In the genomic region with DNA sequence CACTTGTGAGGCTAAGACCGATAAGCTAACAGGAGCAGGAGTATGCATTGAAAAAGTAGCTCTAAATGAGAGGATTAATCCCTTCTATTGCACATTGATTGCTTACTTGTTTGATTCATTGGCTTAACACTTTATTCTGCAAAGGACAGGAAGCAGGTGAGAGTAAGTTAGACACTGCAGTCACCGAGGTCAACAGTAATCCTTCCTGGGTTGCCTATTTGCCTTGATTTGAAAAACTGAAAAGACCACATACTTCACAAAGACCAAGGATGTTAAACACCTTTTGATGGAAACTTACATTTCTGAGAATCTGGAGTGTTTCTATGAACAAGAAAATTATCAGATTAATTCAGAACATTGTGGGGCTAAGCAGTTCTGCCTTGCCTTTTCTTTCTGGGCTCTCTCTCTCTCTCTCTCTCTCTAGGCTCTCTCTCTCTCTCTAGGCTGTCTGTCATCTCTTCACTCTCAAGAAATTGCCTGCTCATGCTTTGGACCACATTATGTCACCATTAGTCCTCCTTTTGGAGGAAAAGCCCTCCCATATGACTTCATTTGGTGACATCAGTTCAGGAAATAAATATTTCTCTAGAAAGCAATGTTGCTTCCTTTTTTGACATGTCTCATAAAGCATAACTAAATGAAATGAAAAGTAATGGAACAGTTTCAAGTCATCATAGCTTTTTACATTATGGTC, we compare ENCODE assay signal across 19 cellular contexts.
A peak's percentile ranks its signal among the peaks of the same experiment; 100 is the strongest.
DNase-seq lines count a peak whose midpoint lies in the region; ATAC-seq lines count a peak whose summit lies in the region.
"Had no signal": no experiment of that assay in that cellular context is flagged by ENCODE, and none has a peak within 500 bp of the region (broad histone marks: within the 10 kb centered on the region; RNA-seq: fewer than 3 reads in every experiment).

No MANE protein-coding gene starts in this region.

- POLR2A ChIA-PET in activated naive CD8-positive, alpha-beta T cell treated with anti-CD3 and anti-CD28 coated beads, Interleukin-2, amount 10 ng/mL, durations not matched to agents 7 days and 5 days (lab: Charles Lee) = interaction anchor here (0.6 to 1.8 kb wide), 2 partner anchors 120 to 330 kb away, joined by 3 to 4 read pairs; no protein-coding TSS in a partner anchor

- peaks cover 9% of the 10 kb centered on the region for H3K9me3 Mint-ChIP-seq in activated naive CD8-positive, alpha-beta T cell treated with anti-CD3 and anti-CD28 coated beads, Interleukin-2, amount 10 ng/mL, durations not matched to agents 7 days and 5 days
- H3K9me3 Mint-ChIP-seq: GM23338 had no signal

- H3K27me3 Mint-ChIP-seq in activated naive CD8-positive, alpha-beta T cell treated with anti-CD3 and anti-CD28 coated beads, Interleukin-2, amount 10 ng/mL, durations not matched to agents 7 days and 5 days = no peaks in the 10 kb centered on the region

- peak overlapping the region; percentile 48 for H3K4me3 Mint-ChIP-seq in activated naive CD8-positive, alpha-beta T cell treated with anti-CD3 and anti-CD28 coated beads, Interleukin-2, amount 10 ng/mL, durations not matched to agents 7 days and 5 days
- H3K4me3 Mint-ChIP-seq: GM23338 had no signal

- peaks cover 28% of the 10 kb centered on the region for H3K4me1 Mint-ChIP-seq in activated naive CD8-positive, alpha-beta T cell treated with anti-CD3 and anti-CD28 coated beads, Interleukin-2, amount 10 ng/mL, durations not matched to agents 7 days and 5 days
- H3K4me1 Mint-ChIP-seq: GM23338 had no signal

- peak overlapping the region; percentile 87 for H3K27ac Mint-ChIP-seq in activated naive CD8-positive, alpha-beta T cell treated with anti-CD3 and anti-CD28 coated beads, Interleukin-2, amount 10 ng/mL, durations not matched to agents 7 days and 5 days
- H3K27ac Mint-ChIP-seq: GM23338 had no signal

- DNase-seq in EH (ENCODE audit: low read depth) (peak; percentile 88), LHCN-M2 (ENCODE audit: low read depth) (peak; percentile 62), iris pigment epithelial cell (ENCODE audit: low read depth) (peak; percentile 76), HUDEP-2 (lab: John Stamatoyannopoulos, UW; ENCODE audit: unreplicated experiment in 76 of 76) (no peak)
- no peak for DNase-seq in activated naive CD8-positive, alpha-beta T cell treated with anti-CD3 and anti-CD28 coated beads, Interleukin-2, amount 10 ng/mL, durations not matched to agents 7 days and 5 days
- DNase-seq: activated CD4-positive, alpha-beta T cell treated with anti-CD3 and anti-CD28 coated beads, Interleukin-2, amount 50 U/mL, for 1 hour; DMS 273 treated with DMSO at 0.1 percent for 48 hours; heart right ventricle; left cardiac atrium; NCI-H1105; NCI-H2171; nucleus accumbens; right lobe of liver; SHP77 treated with DMSO at 0.1 percent for 48 hours; testis had no signal

- peaks cover 7% of the 10 kb centered on the region for H3K36me3 Mint-ChIP-seq in activated naive CD8-positive, alpha-beta T cell treated with anti-CD3 and anti-CD28 coated beads, Interleukin-2, amount 10 ng/mL, durations not matched to agents 7 days and 5 days

- peak; percentile 82 for ATAC-seq in activated naive CD8-positive, alpha-beta T cell treated with anti-CD3 and anti-CD28 coated beads, Interleukin-2, amount 10 ng/mL, durations not matched to agents 7 days and 5 days (ENCODE audit: low read depth)
- no peak for ATAC-seq in GM19351 (IDR thresholded peaks at IDR 0.05; ENCODE audit: unreplicated experiment)
- ATAC-seq in GM18517 (IDR thresholded peaks at IDR 0.05; ENCODE audit: unreplicated experiment) = no peak
- ATAC-seq in GM18907 (IDR thresholded peaks at IDR 0.05; ENCODE audit: unreplicated experiment) = no peak
- ATAC-seq: GM23338, left cardiac atrium had no signal

Comparison
In these comparisons a context has a peak if more than half of its experiments do, and no peak if none do; other contexts are left out.
1. DNase-seq: peak in EH (single experiment), LHCN-M2 (single experiment) and iris pigment epithelial cell (single experiment); none in activated naive CD8-positive, alpha-beta T cell treated with anti-CD3 and anti-CD28 coated beads, Interleukin-2, amount 10 ng/mL, durations not matched to agents 7 days and 5 days (single experiment) and HUDEP-2 (0 of 76).